17 cellular contexts compared by ENCODE assay signal in the genomic region with DNA sequence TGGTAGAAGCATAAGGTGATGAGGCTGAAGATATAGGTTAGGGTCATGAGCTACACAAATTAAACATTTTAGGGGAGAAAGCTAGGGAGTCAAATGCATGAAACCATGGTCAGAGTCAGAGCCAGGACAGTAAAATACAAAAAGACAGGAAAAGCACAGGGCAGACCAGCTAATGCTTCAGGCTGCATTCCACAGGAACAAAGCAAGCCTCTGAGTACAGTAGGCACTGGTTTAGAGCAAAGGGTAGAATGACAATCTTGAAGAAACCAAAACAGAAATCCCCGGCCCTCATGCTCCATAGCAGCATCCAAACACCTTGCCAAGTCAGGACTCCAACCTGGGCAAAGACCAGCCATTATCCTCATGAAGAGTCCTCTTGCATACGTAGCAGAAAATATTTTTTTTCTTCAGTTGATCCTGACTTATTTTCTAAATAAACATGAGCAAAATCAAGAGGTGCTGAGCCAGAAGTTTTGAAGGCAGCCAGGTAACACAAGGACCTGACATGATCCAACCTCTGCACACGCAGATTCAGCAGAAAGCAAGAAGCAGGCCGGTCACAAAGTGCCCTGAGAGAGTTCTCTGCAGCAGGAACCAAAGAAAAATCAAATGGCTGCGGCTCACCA.
"Had no signal": no experiment of that assay in that cellular context is flagged by ENCODE, and none has a peak within 500 bp of the region (broad histone marks: within the 10 kb centered on the region; RNA-seq: fewer than 3 reads in every experiment).

No MANE protein-coding gene starts in this region.

- H3K36me3 ChIP-seq: ascending aorta, heart right ventricle, sigmoid colon had no signal

- DNase-seq: activated CD4-positive, alpha-beta T cell treated with anti-CD3 and anti-CD28 coated beads for 1 hour; activated CD8-positive, alpha-beta memory T cell treated with anti-CD3 and anti-CD28 coated beads for 24 hours; activated CD8-positive, alpha-beta memory T cell treated with anti-CD3 and anti-CD28 coated beads, Interleukin-2, amount 50 U/mL, for 48 hours; activated effector memory CD4-positive, alpha-beta T cell treated with Interleukin-2 at 50 U/mL for 16 hours; activated naive CD4-positive, alpha-beta T cell treated with anti-CD3 and anti-CD28 coated beads, Interleukin-2, amount 50 U/mL, for 16 hours; activated T-cell treated with anti-CD3 and anti-CD28 coated beads, Interleukin-2, amount 50 U/mL, for 48 hours; cerebellar nuclear complex; cortex of kidney; heart right ventricle; left cardiac atrium; naive thymus-derived CD8-positive, alpha-beta T cell; sigmoid colon; stimulated activated CD4-positive, alpha-beta T cell treated with anti-CD3 and anti-CD28 coated beads, Interleukin-4, amount 100 ng/mL, for 4 hours; T-helper 2 cell had no signal

- H3K4me1 ChIP-seq: ascending aorta, heart right ventricle, sigmoid colon had no signal

- H3K9me3 ChIP-seq: ascending aorta, heart right ventricle, sigmoid colon had no signal

- H3K27ac ChIP-seq: ascending aorta, heart right ventricle, sigmoid colon, VCaP had no signal

- H3K27me3 ChIP-seq: ascending aorta, heart right ventricle, sigmoid colon had no signal

- H3K4me3 ChIP-seq: ascending aorta, heart right ventricle, sigmoid colon had no signal

- FAIRE-seq: bronchial epithelial cell had no signal
